In genomic region chr2:75646090-75646582, GRCh38 we compare ENCODE assay signal across 8 cellular contexts. TPM values are rescaled to one million over a fixed set of nuclear protein-coding genes. Genes with fewer than 3 reads are reported as not detected.
DNase-seq lines count a peak whose midpoint lies in the region; ATAC-seq and TF ChIP-seq lines count a peak whose summit lies in the region.

No MANE protein-coding gene starts in this region.

- H3K4me3 ChIP-seq in GM08714 (ENCODE audit: low read length): peak overlapping the region; percentile 79; the same call in 1 of the 2 replicates
- H3K4me3 ChIP-seq in astrocyte of the cerebellum (ENCODE audit: low read depth, low read length): peak overlapping the region; percentile 92
- peak overlapping the region; percentile 18 for H3K4me3 ChIP-seq in lung

- H3K27me3 ChIP-seq in lung (ENCODE audit: control insufficient read depth, insufficient read depth): no peaks in the 10 kb centered on the region

- in situ Hi-C loops in astrocyte of the cerebellum (cut with HindIII; ENCODE audit: low sequenced_read_pairs): no loop called here

- DNase-seq in astrocyte of the cerebellum (ENCODE audit: low read depth) (no peak), lung (ENCODE audit: low spot score) (no peak), DMS114 treated with DMSO at 0.1 percent for 48 hours (lab: John Stamatoyannopoulos, UW; ENCODE audit: unreplicated experiment) (no peak), SIG-M5 (lab: John Stamatoyannopoulos, UW) (no peak), NCI-H774 (lab: John Stamatoyannopoulos, UW) (no peak), NCI-H1417 (lab: John Stamatoyannopoulos, UW) (no peak)

- TF ChIP-seq CTCF in astrocyte of the cerebellum (IDR thresholded peaks at IDR 0.05; ENCODE audit: low read depth, low read length, missing control alignments) (no peak), lung (IDR thresholded peaks at IDR 0.05; ENCODE audit: control extremely low read depth, extremely low read depth) (no peak)

- WGBS in lung, 2 donors: 85 to 90% methylated on average over 9 of the region's 9 CpGs

- ATAC-seq in HG02884 (IDR thresholded peaks at IDR 0.05; ENCODE audit: unreplicated experiment): peak; percentile 3
- no peak for ATAC-seq in lung (ENCODE audit: insufficient read depth, low FRiP score)

- H3K9me3 ChIP-seq in lung (ENCODE audit: control insufficient read depth in 2 of 2, insufficient read depth in 1 of 2, low read length in 1 of 2): no peaks in the 10 kb centered on the region

- H3K36me3 ChIP-seq in lung (ENCODE audit: control insufficient read depth in 2 of 2, insufficient read depth in 2 of 2, low read length in 2 of 2): peaks cover 0 to 11% of the 10 kb centered on the region in 2 donors

- peaks cover 0 to 3% of the 10 kb centered on the region in 2 donors for H3K4me1 ChIP-seq in lung (ENCODE audit: control insufficient read depth in 2 of 2, insufficient read depth in 2 of 2, low read length in 2 of 2)

- peak overlapping the region in 1 of 2 donors; percentile 88 for H3K27ac ChIP-seq in lung (ENCODE audit: low read depth in 1 of 2, low read length in 1 of 2)

RNA-seq across cellular contexts. Expression of gene MRPL19, which starts 0.4 kb away (rescaled TPM):
- 10 to 100 TPM; 41.7 to 65.0 TPM for total RNA-seq in lung
- 10 to 100 TPM; 14.9 to 24.9 TPM for polyA plus RNA-seq in lung

Comparison
In these comparisons a context has a peak if more than half of its experiments do, and no peak if none do; other contexts are left out.
1. H3K4me3 ChIP-seq: peak in every context shown above with its lines; median percentile 92 in astrocyte of the cerebellum; 79 in GM08714; 18 in lung.